Comparison of ENCODE assay signal across 25 cellular contexts in the genomic region with DNA sequence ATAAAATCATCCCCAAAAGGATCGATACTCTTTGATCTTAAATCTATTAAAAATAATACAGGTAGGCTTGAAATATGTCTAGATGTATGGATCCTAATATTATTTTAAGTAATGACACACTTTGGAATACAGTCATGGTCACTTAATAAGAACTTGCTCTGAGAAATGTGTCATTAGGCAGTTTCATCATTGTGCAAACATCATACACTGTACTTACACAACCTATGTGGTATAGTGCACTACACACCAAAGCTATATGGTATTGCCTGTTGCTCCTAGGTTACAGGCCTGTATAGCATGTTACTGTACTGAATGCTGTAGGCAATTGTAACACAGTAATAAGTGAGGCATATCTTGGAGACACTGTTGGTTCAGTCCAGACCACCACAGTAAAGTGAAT.
"Had no signal": no experiment of that assay in that cellular context is flagged by ENCODE, and none has a peak within 500 bp of the region (broad histone marks: within the 10 kb centered on the region; RNA-seq: fewer than 3 reads in every experiment).

No MANE protein-coding gene starts in this region.

- H3K36me3 ChIP-seq: left ventricle myocardium inferior, pancreas, prostate gland, stomach, thyroid gland, transverse colon, upper lobe of left lung, vagina had no signal

- H3K27me3 ChIP-seq: pancreas, stomach, testis, thyroid gland, transverse colon, upper lobe of left lung, vagina had no signal

- ATAC-seq: natural killer cell treated with Interleukin-12 subunit alpha and Interleukin-12 subunit beta and Interleukin-15 and Interleukin-18, amount 100 ng/mL, for 72 hours; pancreas; right cardiac atrium; sciatic nerve; stimulated activated naive B cell treated with anti-CD40 and anti-IgM and Interleukin-4, amounts not matched to agents 10 μg/mL and 1 μg/mL and 100 μg/mL, for 72 hours; stimulated activated naive CD8-positive, alpha-beta T cell treated with anti-CD3 and anti-CD28 coated beads, Interleukin-15, Interleukin-2, amounts not matched to agents 100 U/mL and 50 U/mL, for 24 hours had no signal

- DNase-seq: islet precursor cell; left ventricle myocardium inferior; mesendoderm; naive B cell; pancreas; posterior cingulate gyrus; retina; right cardiac atrium; stimulated activated CD4-positive, alpha-beta T cell treated with anti-CD3 and anti-CD28 coated beads, Interleukin-12 subunit alpha, Interleukin-12 subunit beta, amount 100 ng/mL, for 4 hours; stimulated activated CD4-positive, alpha-beta T cell treated with anti-CD3 and anti-CD28 coated beads, Interleukin-15, amount 100 ng/mL, for 24 hours; stimulated activated CD4-positive, alpha-beta T cell treated with anti-CD3 and anti-CD28 coated beads, Interleukin-2, amount 100 ng/mL, for 24 hours; stimulated activated CD4-positive, alpha-beta T cell treated with anti-CD3 and anti-CD28 coated beads, Interleukin-4, amount 100 ng/mL, for 1 hour; stimulated activated naive B cell treated with anti-CD40 and anti-IgM and Interleukin-4, amounts not matched to agents 10 μg/mL and 1 μg/mL and 100 μg/mL, for 72 hours; stimulated activated naive CD8-positive, alpha-beta T cell treated with anti-CD3 and anti-CD28 coated beads, Interleukin-15, Interleukin-2, amounts not matched to agents 100 U/mL and 50 U/mL, for 24 hours; stomach; testis; thyroid gland; transverse colon; upper lobe of left lung had no signal

- FAIRE-seq: pancreas had no signal

- H3K4me3 ChIP-seq: left ventricle myocardium inferior, lung, pancreas, prostate gland, skin epidermis, stomach, testis, thyroid gland, transverse colon, upper lobe of left lung, vagina had no signal
